In the genomic region with DNA sequence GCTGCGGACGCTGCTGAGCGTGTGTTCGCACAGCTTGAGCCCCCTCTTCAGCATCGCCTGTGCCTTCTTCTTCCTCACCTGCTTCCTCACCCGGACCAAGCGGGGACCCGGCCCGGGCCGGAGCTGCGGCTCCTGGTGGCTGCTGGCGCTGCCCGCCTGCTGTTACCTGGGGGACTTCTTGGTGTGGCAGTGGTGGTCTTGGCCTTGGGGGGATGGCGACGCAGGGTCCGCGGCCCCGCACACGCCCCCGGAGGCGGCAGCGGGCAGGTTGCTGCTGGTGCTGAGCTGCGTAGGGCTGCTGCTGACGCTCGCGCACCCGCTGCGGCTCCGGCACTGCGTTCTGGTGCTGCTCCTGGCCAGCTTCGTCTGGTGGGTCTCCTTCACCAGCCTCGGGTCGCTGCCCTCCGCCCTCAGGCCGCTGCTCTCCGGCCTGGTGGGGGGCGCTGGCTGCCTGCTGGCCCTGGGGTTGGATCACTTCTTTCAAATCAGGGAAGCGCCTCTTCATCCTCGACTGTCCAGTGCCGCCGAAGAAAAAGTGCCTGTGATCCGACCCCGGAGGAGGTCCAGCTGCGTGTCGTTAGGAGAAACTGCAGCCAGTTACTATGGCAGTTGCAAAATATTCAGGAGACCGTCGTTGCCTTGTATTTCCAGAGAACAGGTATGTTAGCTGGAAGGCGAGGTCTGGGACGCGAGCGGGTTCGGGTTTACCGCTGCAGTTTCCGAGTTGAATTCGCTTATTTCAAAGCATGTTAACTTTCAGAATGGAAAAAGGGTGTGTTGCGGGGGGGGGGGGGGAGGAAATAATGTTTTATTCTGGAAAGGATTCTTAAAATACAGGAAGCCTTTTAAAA, we compare ENCODE assay signal across 8 cellular contexts. TPM values are rescaled to one million over a fixed set of nuclear protein-coding genes. Genes with fewer than 3 reads are reported as not detected.
DNase-seq lines count a peak whose midpoint lies in the region; ATAC-seq and TF ChIP-seq lines count a peak whose summit lies in the region.

No MANE protein-coding gene starts in this region.

- ATAC-seq in GM18520 (IDR thresholded peaks at IDR 0.05; ENCODE audit: unreplicated experiment): peak; percentile 24
- peak; percentile 26 for ATAC-seq in HG03066 (IDR thresholded peaks at IDR 0.05; ENCODE audit: low read depth, unreplicated experiment)
- ATAC-seq in PC-3: peak; percentile 59
- no peak for ATAC-seq in GM18870 (IDR thresholded peaks at IDR 0.05; ENCODE audit: unreplicated experiment)

- H3K36me3 ChIP-seq in ACC112 (ENCODE audit: insufficient read depth, low read length): no peaks in the 10 kb centered on the region
- H3K36me3 ChIP-seq in PC-3 (ENCODE audit: low read depth, low read length): no peaks in the 10 kb centered on the region
- no peaks in the 10 kb centered on the region for H3K36me3 ChIP-seq in parathyroid adenoma (ENCODE audit: control insufficient read depth, insufficient read depth, low read length)

- CTCF ChIA-PET in PC-3 (lab: Charles Lee): interaction anchor here (0.6 kb wide), 1 partner anchor 87 kb away, joined by 4 read pairs; no protein-coding TSS in a partner anchor

- H3K4me2 ChIP-seq in PC-3 (ENCODE audit: low read length) (peak overlapping the region; percentile 97), parathyroid adenoma (ENCODE audit: low read length) (peak overlapping the region; percentile 87)

- H3K27ac ChIP-seq in ACC112 (ENCODE audit: low read depth, low read length) (no peak overlapping the region), PC-3 (ENCODE audit: low read length) (no peak overlapping the region), parathyroid adenoma (no peak overlapping the region)

- no TSS peak for BruUV-seq in PC-3 (replicated peaks; lab: Mats Ljungman, UMichigan)

- H3K79me2 ChIP-seq in ACC112 (ENCODE audit: control insufficient read depth, insufficient read depth, low read length, unreplicated experiment) (no peaks in the 10 kb centered on the region), PC-3 (ENCODE audit: low read length) (no peaks in the 10 kb centered on the region), parathyroid adenoma (no peaks in the 10 kb centered on the region)

- H3K27me3 ChIP-seq in ACC112 (ENCODE audit: insufficient read depth, low read length) (peaks cover 85% of the 10 kb centered on the region), PC-3 (ENCODE audit: low read length) (peaks cover 78% of the 10 kb centered on the region), parathyroid adenoma (ENCODE audit: control insufficient read depth, insufficient read depth, low read length) (no peaks in the 10 kb centered on the region)

- H2AFZ ChIP-seq in ACC112 (ENCODE audit: low read length, unreplicated experiment) (peak overlapping the region; percentile 21), PC-3 (ENCODE audit: low read length) (peak overlapping the region; percentile 78), parathyroid adenoma (peak overlapping the region; percentile 73)

- no peaks in the 10 kb centered on the region for H4K20me1 ChIP-seq in PC-3 (ENCODE audit: low read length)

- no peak for TF ChIP-seq CTCF in PC-3 (conservative IDR thresholded peaks at IDR 0.05; ENCODE audit: low read depth, low read length)
- TF ChIP-seq CTCF in parathyroid adenoma (IDR thresholded peaks at IDR 0.05): no peak

- intact Hi-C loops in PC-3 (cut with micrococcal nuclease): loop anchor here (5.0 to 10.0 kb wide), 2 partner anchors 107 to 250 kb away; a partner anchor contains a TSS

- no peaks in the 10 kb centered on the region for H3K9me3 ChIP-seq in PC-3 (ENCODE audit: low read length)
- H3K9me3 ChIP-seq in parathyroid adenoma (ENCODE audit: control insufficient read depth, low read length): no peaks in the 10 kb centered on the region

- H3K9ac ChIP-seq in PC-3 (ENCODE audit: low read length) (no peak overlapping the region), parathyroid adenoma (no peak overlapping the region)

- POLR2A ChIA-PET in PC-3 (lab: Charles Lee; ENCODE audit: unreplicated experiment): no interaction called here

- no peaks in the 10 kb centered on the region for H3F3A ChIP-seq in PC-3 (ENCODE audit: low read length, unreplicated experiment)

- DNase-seq in PC-3: no peak
- peak; percentile 27 for DNase-seq in activated gamma-delta T cell (lab: John Stamatoyannopoulos, UW)
- DNase-seq in glomerular visceral epithelial cell (ENCODE audit: extremely low spot score): peak; percentile 1

- H3K4me3 ChIP-seq in ACC112 (ENCODE audit: low read depth, low read length): peak overlapping the region; percentile 78
- peak overlapping the region; percentile 68 for H3K4me3 ChIP-seq in PC-3 (ENCODE audit: low read length)
- H3K4me3 ChIP-seq in parathyroid adenoma (ENCODE audit: low read depth, low read length): peak overlapping the region; percentile 59

- H3K4me1 ChIP-seq in ACC112 (ENCODE audit: control insufficient read depth, insufficient read depth, low read length, unreplicated experiment) (no peaks in the 10 kb centered on the region), PC-3 (ENCODE audit: insufficient read depth, low read length) (peaks cover 5% of the 10 kb centered on the region; the same call in 1 of the 2 replicates), parathyroid adenoma (no peaks in the 10 kb centered on the region)

- H3K9me2 ChIP-seq in PC-3 (replicated peaks; ENCODE audit: low read length): no peaks in the 10 kb centered on the region

RNA-seq across cellular contexts. Expression of a gene that starts 1.0 kb away (rescaled TPM):
- total RNA-seq in PC-3 (2014; rRNA removed): 0.11 TPM in 1 of 2 replicates, not detected in the other

Comparison
In these comparisons a context has a peak if more than half of its experiments do, and no peak if none do; other contexts are left out.
1. H2AFZ ChIP-seq: peak in every context shown above with its lines; median percentile 78 in PC-3; 73 in parathyroid adenoma; 21 in ACC112.